Comparison of ENCODE assay signal across 16 cellular contexts in genomic region chr12:80979821-80980220, GRCh38. TPM values are rescaled to one million over a fixed set of nuclear protein-coding genes. Genes with fewer than 3 reads are reported as not detected.
DNase-seq lines count a peak whose midpoint lies in the region; ATAC-seq and TF ChIP-seq lines count a peak whose summit lies in the region.
"Had no signal": no experiment of that assay in that cellular context is flagged by ENCODE, and none has a peak within 500 bp of the region (broad histone marks: within the 10 kb centered on the region; RNA-seq: fewer than 3 reads in every experiment).

No MANE protein-coding gene starts in this region.

- no peak overlapping the region for H3K4me3 Mint-ChIP-seq in GM23338
- no peak overlapping the region for H3K4me3 Mint-ChIP-seq in T-cell
- H3K4me3 Mint-ChIP-seq: IgD-negative memory B cell had no signal

- intact Hi-C loops in left colon (cut with DNase I, micrococcal nuclease), result no loop called here

- POLR2A ChIA-PET in T-cell (lab: Charles Lee), result no interaction called here

- ATAC-seq in GM23338, result no peak
- ATAC-seq in left colon, result peak; percentile 34
- no peak for ATAC-seq in T-cell (replicated peaks in 1 of 4)
- no peak for ATAC-seq in GM19351 (IDR thresholded peaks at IDR 0.05; ENCODE audit: unreplicated experiment)

- no peaks in the 10 kb centered on the region for H3F3A ChIP-seq in GM23338 (replicated peaks; ENCODE audit: low read depth)

- peak; percentile 48 for DNase-seq in DMS153 treated with DMSO at 0.1 percent for 48 hours (lab: John Stamatoyannopoulos, UW; ENCODE audit: unreplicated experiment)
- DNase-seq in GM23338 (ENCODE audit: low spot score), result no peak
- peak; percentile 32 for DNase-seq in RPMI8226
- no peak for DNase-seq in left colon
- no peak for DNase-seq in T-cell
- DNase-seq in AG20443 (ENCODE audit: low spot score), result no peak
- DNase-seq: ACHN, COR-L47, DMS79, HCEC 1CT, NCI-H1436 treated with DMSO at 0.1 percent for 48 hours, NCI-H345, NCI-H748 treated with DMSO at 0.1 percent for 48 hours, PC-9 had no signal

- no peaks in the 10 kb centered on the region for H3K79me2 ChIP-seq in GM23338 (replicated peaks; ENCODE audit: insufficient read depth)

- H3K9me3 Mint-ChIP-seq in GM23338 (no peaks in the 10 kb centered on the region), T-cell (peaks cover 10 to 22% (median 16%) of the 10 kb centered on the region in 3 donors)

- H3K4me1 ChIP-seq in GM23338 (ENCODE audit: insufficient read depth), result no peaks in the 10 kb centered on the region

- H3K27me3 Mint-ChIP-seq in GM23338 (ENCODE audit: insufficient read depth, low read depth, poor library complexity), result peaks cover 2% of the 10 kb centered on the region
- H3K27me3 Mint-ChIP-seq in T-cell, result no peaks in the 10 kb centered on the region
- H3K27me3 Mint-ChIP-seq: IgD-negative memory B cell had no signal

- H4K20me1 ChIP-seq in GM23338 (replicated peaks; ENCODE audit: insufficient read depth), result no peaks in the 10 kb centered on the region

- H3K36me3 Mint-ChIP-seq in GM23338 (ENCODE audit: low read depth) (no peaks in the 10 kb centered on the region), T-cell (no peaks in the 10 kb centered on the region)
- H3K36me3 Mint-ChIP-seq: IgD-negative memory B cell had no signal

- CTCF ChIA-PET in T-cell (lab: Charles Lee), result no interaction called here

- H3K4me3 ChIP-seq in GM23338, result no peak overlapping the region
- H3K4me3 ChIP-seq: PC-9 had no signal

- peak overlapping the region; percentile 4; the same call in 1 of the 2 replicates for H2AFZ ChIP-seq in GM23338
- H2AFZ ChIP-seq: PC-9 had no signal

- H3K4me1 Mint-ChIP-seq in GM23338 (no peaks in the 10 kb centered on the region), T-cell (no peaks in the 10 kb centered on the region)
- H3K4me1 Mint-ChIP-seq: IgD-negative memory B cell had no signal

- H3K27ac ChIP-seq in GM23338 (ENCODE audit: low read depth), result no peak overlapping the region
- H3K27ac ChIP-seq: PC-9 had no signal

- TF ChIP-seq CTCF in GM23338 (conservative IDR thresholded peaks at IDR 0.05; ENCODE audit: low read depth in 2 of 2), result no peak

- H3K4me2 ChIP-seq in GM23338, result no peak overlapping the region
- H3K4me2 ChIP-seq: PC-9 had no signal

- no peaks in the 10 kb centered on the region for H3K36me3 ChIP-seq in GM23338 (ENCODE audit: insufficient read depth)

- no peaks in the 10 kb centered on the region for H3K9me2 ChIP-seq in GM23338 (ENCODE audit: insufficient read depth)

- H3K27ac Mint-ChIP-seq in GM23338 (no peak overlapping the region), T-cell (no peak overlapping the region)
- H3K27ac Mint-ChIP-seq: IgD-negative memory B cell had no signal

- H3K27me3 ChIP-seq in GM23338 (ENCODE audit: insufficient read depth), result no peaks in the 10 kb centered on the region

TF ChIP-seq in GM23338, 12 proteins besides CTCF, POLR2A, EP300 and RAD21 (continues in another document):
- TF ChIP-seq STAT1 (IDR thresholded peaks at IDR 0.05; ENCODE audit: unreplicated experiment) (no peak), EZH2phosphoT487 (IDR thresholded peaks at IDR 0.05; ENCODE audit: unreplicated experiment) (no peak), EZH2 (IDR thresholded peaks at IDR 0.05; ENCODE audit: low read depth, unreplicated experiment) (no peak), REST (IDR thresholded peaks at IDR 0.05; ENCODE audit: unreplicated experiment) (no peak), ZNF114 (CRISPR knock-in tag; IDR thresholded peaks at IDR 0.05) (no peak), CREB1 (CRISPR knock-in tag; IDR thresholded peaks at IDR 0.05; ENCODE audit: low read depth) (no peak), ETS1 (IDR thresholded peaks at IDR 0.05) (no peak)

RNA-seq across cellular contexts. Expression of gene LIN7A, which starts 42.1 kb away (rescaled TPM):
- total RNA-seq in GM23338 (2014; rRNA removed; shearing (Covaris generic)), result 6.2 and 6.5 TPM in 2 replicates
- polyA plus RNA-seq in GM23338 (2016; fragmentation: Nextera tagmentation; extraction: Ambion mirVana), result 5.7 and 6.2 TPM in 2 replicates
- total RNA-seq in left colon (1 to 10 TPM in 1 of 2 donors, under 1 TPM in 1; 0.61 to 2.6 TPM), T-cell (under 1 TPM in 2 of 5 donors, not detected in 3; 0.03 to 0.12 TPM)
- total RNA-seq: PC-9 had no signal
- polyA plus RNA-seq: IgD-negative memory B cell had no signal

Comparison
In these comparisons a context has a peak if more than half of its experiments do, and no peak if none do; other contexts are left out.
1. DNase-seq: peak in DMS153 treated with DMSO at 0.1 percent for 48 hours (single experiment) and RPMI8226 (single experiment); none in GM23338 (single experiment), left colon (0 of 2), T-cell (0 of 34) and AG20443 (single experiment).